Comparison of ENCODE assay signal across 1 cellular context in the genomic region with DNA sequence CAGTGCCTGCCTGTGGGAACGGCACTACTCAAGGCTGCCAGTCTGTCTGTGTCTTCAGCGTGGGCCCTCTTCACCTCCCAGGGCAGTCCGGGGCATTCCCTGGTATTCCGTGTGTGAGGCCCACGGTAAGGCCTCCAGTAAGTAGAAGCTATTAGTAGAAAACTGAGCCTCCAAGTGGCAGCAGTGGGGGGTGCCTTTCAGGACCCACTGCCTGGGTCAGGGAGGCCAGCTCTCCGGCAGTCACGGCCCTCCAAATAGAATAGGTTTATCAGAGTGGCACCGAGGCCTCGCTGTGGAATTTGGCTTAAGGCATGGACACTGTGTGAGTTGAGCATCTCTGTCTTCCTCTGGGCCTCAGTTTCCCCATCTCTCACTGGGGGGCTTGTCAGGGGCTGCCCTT.
TF ChIP-seq lines count a peak whose summit lies in the region.

No MANE protein-coding gene starts in this region.

TF ChIP-seq in H1, 55 proteins besides CTCF, POLR2A, EP300 and RAD21:
- TF ChIP-seq SRF (IDR thresholded peaks at IDR 0.05; ENCODE audit: low read depth, low read length) (no peak), FOSL1 (IDR thresholded peaks at IDR 0.05; ENCODE audit: insufficient read depth, low read depth, low read length) (no peak), EZH2 (IDR thresholded peaks at IDR 0.05; ENCODE audit: low read depth, low read length, severe bottlenecking) (no peak), RXRA (IDR thresholded peaks at IDR 0.05; ENCODE audit: insufficient read depth, low read depth, low read length) (no peak), GABPA (IDR thresholded peaks at IDR 0.05; ENCODE audit: borderline replicate concordance, insufficient read depth, low read length) (no peak), TCF12 (IDR thresholded peaks at IDR 0.05; ENCODE audit: low read depth, low read length) (no peak), MAX (IDR thresholded peaks at IDR 0.05) (no peak), CTBP2 (IDR thresholded peaks at IDR 0.05; ENCODE audit: borderline replicate concordance, insufficient read depth, insufficient read length, low read length) (no peak), JUND (IDR thresholded peaks at IDR 0.05; ENCODE audit: low read length) (no peak), SP1 (IDR thresholded peaks at IDR 0.05; ENCODE audit: low read depth, low read length) (no peak), MAFK (IDR thresholded peaks at IDR 0.05; ENCODE audit: low read depth, low read length) (no peak), HDAC6 (IDR thresholded peaks at IDR 0.05; ENCODE audit: low read depth, low read length) (no peak), SUZ12 (IDR thresholded peaks at IDR 0.05; ENCODE audit: low read length) (no peak), RNF2 (IDR thresholded peaks at IDR 0.05; ENCODE audit: borderline replicate concordance, low read depth, low read length, missing control alignments, poor library complexity, severe bottlenecking) (no peak), ATF2 (IDR thresholded peaks at IDR 0.05; ENCODE audit: low read length) (no peak), SIN3A (conservative IDR thresholded peaks at IDR 0.05 in 1 of 2, IDR thresholded peaks at IDR 0.05 in 1 of 2; ENCODE audit: low read depth in 1 of 2, low read length in 2 of 2) (no peak), NANOG (IDR thresholded peaks at IDR 0.05; ENCODE audit: insufficient read depth, low read depth, low read length, poor library complexity, severe bottlenecking) (no peak), YY1 (IDR thresholded peaks at IDR 0.05; ENCODE audit: low read depth, low read length) (no peak)
- TF ChIP-seq, protein P1, sequence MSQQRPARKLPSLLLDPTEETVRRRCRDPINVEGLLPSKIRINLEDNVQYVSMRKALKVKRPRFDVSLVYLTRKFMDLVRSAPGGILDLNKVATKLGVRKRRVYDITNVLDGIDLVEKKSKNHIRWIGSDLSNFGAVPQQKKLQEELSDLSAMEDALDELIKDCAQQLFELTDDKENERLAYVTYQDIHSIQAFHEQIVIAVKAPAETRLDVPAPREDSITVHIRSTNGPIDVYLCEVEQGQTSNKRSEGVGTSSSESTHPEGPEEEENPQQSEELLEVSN (IDR thresholded peaks at IDR 0.05) = no peak
- TF ChIP-seq, protein P2, sequence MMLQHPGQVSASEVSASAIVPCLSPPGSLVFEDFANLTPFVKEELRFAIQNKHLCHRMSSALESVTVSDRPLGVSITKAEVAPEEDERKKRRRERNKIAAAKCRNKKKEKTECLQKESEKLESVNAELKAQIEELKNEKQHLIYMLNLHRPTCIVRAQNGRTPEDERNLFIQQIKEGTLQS (IDR thresholded peaks at IDR 0.05; ENCODE audit: insufficient read depth, low read depth, low read length) = no peak
TF ChIP-seq in H1: peak in this region for 0.
